In the genomic region with DNA sequence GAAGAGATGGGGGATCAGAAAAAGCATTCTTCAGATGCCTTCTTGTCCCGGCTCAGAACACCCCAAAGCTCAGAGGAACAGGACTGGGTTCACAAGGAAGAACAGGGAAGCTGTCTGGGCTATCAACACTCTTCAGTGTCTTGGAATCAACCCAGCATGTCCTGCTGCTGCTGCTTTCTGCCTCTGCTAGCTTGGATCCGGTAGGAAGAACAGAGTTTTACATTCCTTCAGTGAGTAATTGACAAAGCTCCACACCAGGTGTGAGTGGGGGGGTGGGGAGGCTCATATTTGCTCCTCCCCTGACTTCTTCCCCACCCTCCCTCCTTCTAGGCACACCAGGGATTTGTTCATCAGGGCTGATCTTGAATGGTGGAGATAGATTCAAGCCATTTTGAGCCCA, we compare ENCODE assay signal across 1 cellular context.
TF ChIP-seq lines count a peak whose summit lies in the region.

No MANE protein-coding gene starts in this region.

TF ChIP-seq in GM23338, 12 proteins besides CTCF, POLR2A, EP300 and RAD21 (continued from another document):
- TF ChIP-seq, protein P1, sequence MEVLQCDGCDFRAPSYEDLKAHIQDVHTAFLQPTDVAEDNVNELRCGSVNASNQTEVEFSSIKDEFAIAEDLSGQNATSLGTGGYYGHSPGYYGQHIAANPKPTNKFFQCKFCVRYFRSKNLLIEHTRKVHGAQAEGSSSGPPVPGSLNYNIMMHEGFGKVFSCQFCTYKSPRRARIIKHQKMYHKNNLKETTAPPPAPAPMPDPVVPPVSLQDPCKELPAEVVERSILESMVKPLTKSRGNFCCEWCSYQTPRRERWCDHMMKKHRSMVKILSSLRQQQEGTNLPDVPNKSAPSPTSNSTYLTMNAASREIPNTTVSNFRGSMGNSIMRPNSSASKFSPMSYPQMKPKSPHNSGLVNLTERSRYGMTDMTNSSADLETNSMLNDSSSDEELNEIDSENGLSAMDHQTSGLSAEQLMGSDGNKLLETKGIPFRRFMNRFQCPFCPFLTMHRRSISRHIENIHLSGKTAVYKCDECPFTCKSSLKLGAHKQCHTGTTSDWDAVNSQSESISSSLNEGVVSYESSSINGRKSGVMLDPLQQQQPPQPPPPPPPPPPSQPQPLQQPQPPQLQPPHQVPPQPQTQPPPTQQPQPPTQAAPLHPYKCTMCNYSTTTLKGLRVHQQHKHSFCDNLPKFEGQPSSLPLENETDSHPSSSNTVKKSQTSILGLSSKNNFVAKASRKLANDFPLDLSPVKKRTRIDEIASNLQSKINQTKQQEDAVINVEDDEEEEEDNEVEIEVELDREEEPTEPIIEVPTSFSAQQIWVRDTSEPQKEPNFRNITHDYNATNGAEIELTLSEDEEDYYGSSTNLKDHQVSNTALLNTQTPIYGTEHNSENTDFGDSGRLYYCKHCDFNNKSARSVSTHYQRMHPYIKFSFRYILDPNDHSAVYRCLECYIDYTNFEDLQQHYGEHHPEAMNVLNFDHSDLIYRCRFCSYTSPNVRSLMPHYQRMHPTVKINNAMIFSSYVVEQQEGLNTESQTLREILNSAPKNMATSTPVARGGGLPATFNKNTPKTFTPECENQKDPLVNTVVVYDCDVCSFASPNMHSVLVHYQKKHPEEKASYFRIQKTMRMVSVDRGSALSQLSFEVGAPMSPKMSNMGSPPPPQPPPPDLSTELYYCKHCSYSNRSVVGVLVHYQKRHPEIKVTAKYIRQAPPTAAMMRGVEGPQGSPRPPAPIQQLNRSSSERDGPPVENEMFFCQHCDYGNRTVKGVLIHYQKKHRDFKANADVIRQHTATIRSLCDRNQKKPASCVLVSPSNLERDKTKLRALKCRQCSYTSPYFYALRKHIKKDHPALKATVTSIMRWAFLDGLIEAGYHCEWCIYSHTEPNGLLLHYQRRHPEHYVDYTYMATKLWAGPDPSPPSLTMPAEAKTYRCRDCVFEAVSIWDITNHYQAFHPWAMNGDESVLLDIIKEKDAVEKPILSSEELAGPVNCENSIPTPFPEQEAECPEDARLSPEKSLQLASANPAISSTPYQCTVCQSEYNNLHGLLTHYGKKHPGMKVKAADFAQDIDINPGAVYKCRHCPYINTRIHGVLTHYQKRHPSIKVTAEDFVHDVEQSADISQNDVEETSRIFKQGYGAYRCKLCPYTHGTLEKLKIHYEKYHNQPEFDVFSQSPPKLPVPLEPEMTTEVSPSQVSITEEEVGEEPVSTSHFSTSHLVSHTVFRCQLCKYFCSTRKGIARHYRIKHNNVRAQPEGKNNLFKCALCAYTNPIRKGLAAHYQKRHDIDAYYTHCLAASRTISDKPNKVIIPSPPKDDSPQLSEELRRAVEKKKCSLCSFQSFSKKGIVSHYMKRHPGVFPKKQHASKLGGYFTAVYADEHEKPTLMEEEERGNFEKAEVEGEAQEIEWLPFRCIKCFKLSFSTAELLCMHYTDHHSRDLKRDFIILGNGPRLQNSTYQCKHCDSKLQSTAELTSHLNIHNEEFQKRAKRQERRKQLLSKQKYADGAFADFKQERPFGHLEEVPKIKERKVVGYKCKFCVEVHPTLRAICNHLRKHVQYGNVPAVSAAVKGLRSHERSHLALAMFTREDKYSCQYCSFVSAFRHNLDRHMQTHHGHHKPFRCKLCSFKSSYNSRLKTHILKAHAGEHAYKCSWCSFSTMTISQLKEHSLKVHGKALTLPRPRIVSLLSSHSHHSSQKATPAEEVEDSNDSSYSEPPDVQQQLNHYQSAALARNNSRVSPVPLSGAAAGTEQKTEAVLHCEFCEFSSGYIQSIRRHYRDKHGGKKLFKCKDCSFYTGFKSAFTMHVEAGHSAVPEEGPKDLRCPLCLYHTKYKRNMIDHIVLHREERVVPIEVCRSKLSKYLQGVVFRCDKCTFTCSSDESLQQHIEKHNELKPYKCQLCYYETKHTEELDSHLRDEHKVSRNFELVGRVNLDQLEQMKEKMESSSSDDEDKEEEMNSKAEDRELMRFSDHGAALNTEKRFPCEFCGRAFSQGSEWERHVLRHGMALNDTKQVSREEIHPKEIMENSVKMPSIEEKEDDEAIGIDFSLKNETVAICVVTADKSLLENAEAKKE (CRISPR knock-in tag; IDR thresholded peaks at IDR 0.05): no peak
